Comparison of ENCODE assay signal across 19 cellular contexts in genomic region chr11:114353448-114353847, GRCh38. TPM values are rescaled to one million over a fixed set of nuclear protein-coding genes. Genes with fewer than 3 reads are reported as not detected.
"Had no signal": no experiment of that assay in that cellular context is flagged by ENCODE, and none has a peak within 500 bp of the region (broad histone marks: within the 10 kb centered on the region; RNA-seq: fewer than 3 reads in every experiment).

No MANE protein-coding gene starts in this region.

- H3K27me3 Mint-ChIP-seq: activated T-helper 17 cell treated with anti-CD3 and anti-CD28 coated beads, Interleukin-2, amount 50 U/mL, for 72 hours; progenitor cell of endocrine pancreas had no signal

- H3K4me3 ChIP-seq: esophagus muscularis mucosa, right atrium auricular region, smooth muscle cell, testis had no signal

- H3K27ac Mint-ChIP-seq: activated naive CD4-positive, alpha-beta T cell treated with anti-CD3 and anti-CD28 coated beads for 36 hours; activated naive CD8-positive, alpha-beta T cell treated with anti-CD3 and anti-CD28 coated beads, Interleukin-2, amount 50 U/mL, for 24 hours; activated T-helper 17 cell treated with anti-CD3 and anti-CD28 coated beads, Interleukin-2, amount 50 U/mL, for 72 hours; natural killer cell treated with Interleukin-12 subunit alpha and Interleukin-12 subunit beta and Interleukin-15 and Interleukin-18, amount 100 ng/mL, for 72 hours; progenitor cell of endocrine pancreas; stimulated activated naive CD8-positive, alpha-beta T cell treated with anti-CD3 and anti-CD28 coated beads, Interleukin-15, Interleukin-2, amounts not matched to agents 100 ng/mL and 50 ng/mL, for 24 hours; T-cell had no signal

- H3K27ac ChIP-seq: esophagus muscularis mucosa, right atrium auricular region, testis had no signal

- H3K27me3 ChIP-seq: esophagus muscularis mucosa, right atrium auricular region, testis had no signal

- H3K36me3 Mint-ChIP-seq: natural killer cell treated with Interleukin-12 subunit alpha and Interleukin-12 subunit beta and Interleukin-15 and Interleukin-18, amount 100 ng/mL, for 72 hours; T-cell had no signal

- ATAC-seq: activated naive CD8-positive, alpha-beta T cell treated with anti-CD3 and anti-CD28 coated beads, Interleukin-2, amount 50 U/mL, for 24 hours; activated T-helper 17 cell treated with anti-CD3 and anti-CD28 coated beads, Interleukin-2, amount 50 U/mL, for 72 hours; left ventricle myocardium superior; natural killer cell treated with Interleukin-12 subunit alpha and Interleukin-12 subunit beta and Interleukin-15 and Interleukin-18, amount 100 ng/mL, for 72 hours; T-cell had no signal

- H3K36me3 ChIP-seq: esophagus muscularis mucosa, right atrium auricular region had no signal

- H3K4me1 Mint-ChIP-seq: activated naive CD8-positive, alpha-beta T cell treated with anti-CD3 and anti-CD28 coated beads, Interleukin-2, amount 50 U/mL, for 24 hours; activated T-helper 17 cell treated with anti-CD3 and anti-CD28 coated beads, Interleukin-2, amount 50 U/mL, for 72 hours; T-cell had no signal

- H3K9me3 Mint-ChIP-seq: activated naive CD4-positive, alpha-beta T cell treated with anti-CD3 and anti-CD28 coated beads for 36 hours; activated naive CD8-positive, alpha-beta T cell treated with anti-CD3 and anti-CD28 coated beads, Interleukin-2, amount 50 U/mL, for 24 hours; activated T-helper 17 cell treated with anti-CD3 and anti-CD28 coated beads, Interleukin-2, amount 50 U/mL, for 72 hours; natural killer cell treated with Interleukin-12 subunit alpha and Interleukin-12 subunit beta and Interleukin-15 and Interleukin-18, amount 100 ng/mL, for 72 hours; stimulated activated naive CD8-positive, alpha-beta T cell treated with anti-CD3 and anti-CD28 coated beads, Interleukin-15, Interleukin-2, amounts not matched to agents 100 ng/mL and 50 ng/mL, for 24 hours; T-cell had no signal

- H3K9me3 ChIP-seq: esophagus muscularis mucosa, right atrium auricular region, testis had no signal

- H3K4me3 Mint-ChIP-seq: activated naive CD4-positive, alpha-beta T cell treated with anti-CD3 and anti-CD28 coated beads for 36 hours; activated naive CD8-positive, alpha-beta T cell treated with anti-CD3 and anti-CD28 coated beads, Interleukin-2, amount 50 U/mL, for 24 hours; activated T-helper 17 cell treated with anti-CD3 and anti-CD28 coated beads, Interleukin-2, amount 50 U/mL, for 72 hours; natural killer cell treated with Interleukin-12 subunit alpha and Interleukin-12 subunit beta and Interleukin-15 and Interleukin-18, amount 100 ng/mL, for 72 hours; stimulated activated naive CD8-positive, alpha-beta T cell treated with anti-CD3 and anti-CD28 coated beads, Interleukin-15, Interleukin-2, amounts not matched to agents 100 ng/mL and 50 ng/mL, for 24 hours; T-cell had no signal

- DNase-seq: activated CD4-positive, alpha-beta T cell treated with anti-CD3 and anti-CD28 coated beads, Interleukin-2, amount 50 U/mL, for 1 hour; activated naive CD4-positive, alpha-beta T cell treated with anti-CD3 and anti-CD28 coated beads for 36 hours; activated naive CD8-positive, alpha-beta T cell treated with anti-CD3 and anti-CD28 coated beads, Interleukin-2, amount 50 U/mL, for 24 hours; activated T-cell treated with anti-CD3 and anti-CD28 coated beads for 4 hours; cortex of kidney; effector CD4-positive, alpha-beta T cell; hypothalamus; left ventricle myocardium superior; nucleus accumbens; T-cell; T-helper 9 cell; testis had no signal

- H3K4me2 ChIP-seq: smooth muscle cell had no signal

- H3K4me1 ChIP-seq: esophagus muscularis mucosa, right atrium auricular region, testis had no signal

RNA-seq across cellular contexts. Expression of gene NNMT, which starts 57.2 kb away (rescaled TPM):
- total RNA-seq: activated naive CD4-positive, alpha-beta T cell treated with anti-CD3 and anti-CD28 coated beads for 36 hours; activated T-helper 17 cell treated with anti-CD3 and anti-CD28 coated beads, Interleukin-2, amount 50 U/mL, for 72 hours; natural killer cell treated with Interleukin-12 subunit alpha and Interleukin-12 subunit beta and Interleukin-15 and Interleukin-18, amount 100 ng/mL, for 72 hours had no signal
